8 cellular contexts compared by ENCODE assay signal in genomic region chr6:169950558-169950957, GRCh38.
DNase-seq lines count a peak whose midpoint lies in the region; ATAC-seq and TF ChIP-seq lines count a peak whose summit lies in the region.

No MANE protein-coding gene starts in this region.

- intact Hi-C loops in heart left ventricle (cut with DNase I) = loop anchor here in 2 of 10 donors (10.0 kb wide), 2 partner anchors 564 to 574 kb away; no protein-coding TSS in a partner anchor

- H3K4me2 ChIP-seq in GM23338 = no peak overlapping the region

- H3K27me3 Mint-ChIP-seq in GM23338 (ENCODE audit: insufficient read depth, low read depth, poor library complexity) = no peaks in the 10 kb centered on the region

- H3K4me1 Mint-ChIP-seq in GM23338 = peaks cover 6% of the 10 kb centered on the region

- DNase-seq in Ammon's horn (ENCODE audit: low spot score) (peak; percentile 43), GM23338 (ENCODE audit: low spot score) (no peak), RPMI8226 (peak; percentile 53), heart left ventricle (no peak), NCI-H2227 (lab: John Stamatoyannopoulos, UW; ENCODE audit: unreplicated experiment) (no peak), midbrain (lab: John Stamatoyannopoulos, UW) (no peak), NCI-H510A (lab: John Stamatoyannopoulos, UW) (no peak)

- TF ChIP-seq POLR2A in heart left ventricle (IDR thresholded peaks at IDR 0.05) = no peak

- H3K27ac Mint-ChIP-seq in GM23338 = no peak overlapping the region

- WGBS in heart left ventricle, 4 donors = 74 to 76% (median 75%) methylated on average over 2 of the region's 2 CpGs

- H2AFZ ChIP-seq in GM23338 = no peak overlapping the region

- ATAC-seq in GM23338 = no peak
- peak in 2 of 4 donors; percentile 54 to 62 for ATAC-seq in heart left ventricle
- ATAC-seq in HG02981 (IDR thresholded peaks at IDR 0.05; ENCODE audit: unreplicated experiment) = no peak

- H3K4me1 ChIP-seq in GM23338 (ENCODE audit: insufficient read depth) (no peaks in the 10 kb centered on the region), heart left ventricle (no peaks in the 10 kb centered on the region)

- H3K4me3 ChIP-seq in GM23338 (no peak overlapping the region), heart left ventricle (no peak overlapping the region)

- H3K9me3 Mint-ChIP-seq in GM23338 = no peaks in the 10 kb centered on the region; the same call in 2 of the 3 replicates

- H3K9me2 ChIP-seq in GM23338 (ENCODE audit: insufficient read depth) = peaks cover 6% of the 10 kb centered on the region; the same call in 1 of the 2 replicates

- H3K27ac ChIP-seq in GM23338 (ENCODE audit: low read depth) (no peak overlapping the region), heart left ventricle (no peak overlapping the region)

- H3K27me3 ChIP-seq in GM23338 (ENCODE audit: insufficient read depth) (no peaks in the 10 kb centered on the region), heart left ventricle (no peaks in the 10 kb centered on the region)

- H4K20me1 ChIP-seq in GM23338 (replicated peaks; ENCODE audit: insufficient read depth) = no peaks in the 10 kb centered on the region

- no peaks in the 10 kb centered on the region for H3K9me3 ChIP-seq in heart left ventricle

- no peaks in the 10 kb centered on the region for H3K79me2 ChIP-seq in GM23338 (replicated peaks; ENCODE audit: insufficient read depth)

- H3F3A ChIP-seq in GM23338 (replicated peaks; ENCODE audit: low read depth) = no peaks in the 10 kb centered on the region

- TF ChIP-seq CTCF in GM23338 (conservative IDR thresholded peaks at IDR 0.05; ENCODE audit: low read depth in 2 of 2) (peak; percentile 25 to 62; a peak in 2 of 4 replicates), heart left ventricle (IDR thresholded peaks at IDR 0.05) (peak; percentile 4 to 45 (median 24))

- no peak overlapping the region for H3K4me3 Mint-ChIP-seq in GM23338

- no peaks in the 10 kb centered on the region for H3K36me3 ChIP-seq in GM23338 (ENCODE audit: insufficient read depth)
- H3K36me3 ChIP-seq in heart left ventricle = no peaks in the 10 kb centered on the region

- H3K36me3 Mint-ChIP-seq in GM23338 (ENCODE audit: low read depth) = no peaks in the 10 kb centered on the region; the same call in 2 of the 3 replicates

TF ChIP-seq in GM23338, 12 proteins besides CTCF, POLR2A, EP300 and RAD21:
- TF ChIP-seq ZNF462 (CRISPR knock-in tag; IDR thresholded peaks at IDR 0.05) = no peak
- TF ChIP-seq ETS1 (IDR thresholded peaks at IDR 0.05) = no peak
- no peak for TF ChIP-seq REST (IDR thresholded peaks at IDR 0.05; ENCODE audit: unreplicated experiment)
- no peak for TF ChIP-seq EZH2phosphoT487 (IDR thresholded peaks at IDR 0.05; ENCODE audit: unreplicated experiment)
- no peak for TF ChIP-seq JUNB (IDR thresholded peaks at IDR 0.05; ENCODE audit: unreplicated experiment)
- TF ChIP-seq EZH2 (IDR thresholded peaks at IDR 0.05; ENCODE audit: low read depth, unreplicated experiment) = no peak
- no peak for TF ChIP-seq POLR2AphosphoS5 (IDR thresholded peaks at IDR 0.05; ENCODE audit: low read depth)
- TF ChIP-seq STAT1 (IDR thresholded peaks at IDR 0.05; ENCODE audit: unreplicated experiment) = no peak
- TF ChIP-seq NANOG (IDR thresholded peaks at IDR 0.05; ENCODE audit: borderline replicate concordance) = no peak
- no peak for TF ChIP-seq ZNF114 (CRISPR knock-in tag; IDR thresholded peaks at IDR 0.05)
- TF ChIP-seq ZNF331 (CRISPR knock-in tag; IDR thresholded peaks at IDR 0.05; ENCODE audit: low read depth) = no peak
- no peak for TF ChIP-seq CREB1 (CRISPR knock-in tag; IDR thresholded peaks at IDR 0.05; ENCODE audit: low read depth)

Comparison
In these comparisons a context has a peak if more than half of its experiments do, and no peak if none do; other contexts are left out.
1. DNase-seq: peak in Ammon's horn (single experiment) and RPMI8226 (single experiment); none in GM23338 (single experiment), heart left ventricle (0 of 5), NCI-H2227 (single experiment), midbrain (single experiment) and NCI-H510A (single experiment).